ENCODE assay signal across 27 cellular contexts in the genomic region with DNA sequence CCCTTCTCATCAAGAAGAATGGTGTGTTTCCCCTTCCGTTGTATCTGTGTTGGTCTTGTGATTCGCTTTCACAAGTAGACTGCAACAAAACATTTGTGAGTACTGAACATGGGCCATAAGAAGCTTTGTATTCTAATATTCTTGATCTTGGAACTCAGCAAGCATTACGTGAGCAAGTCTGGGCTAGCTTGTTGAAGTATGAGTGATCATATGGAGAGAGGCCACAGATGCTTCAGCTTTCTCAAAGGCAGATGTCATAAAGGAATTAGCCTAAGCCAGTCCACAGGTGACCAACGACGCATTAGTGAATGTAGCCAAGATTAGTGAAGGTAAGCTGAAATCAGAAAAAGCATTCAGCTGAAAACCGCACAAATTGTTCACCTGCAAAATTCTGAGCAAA.
DNase-seq lines count a peak whose midpoint lies in the region; ATAC-seq, FAIRE-seq and TF ChIP-seq lines count a peak whose summit lies in the region.
"Had no signal": no experiment of that assay in that cellular context is flagged by ENCODE, and none has a peak within 500 bp of the region (broad histone marks: within the 10 kb centered on the region; RNA-seq: fewer than 3 reads in every experiment).

No MANE protein-coding gene starts in this region.

- H3K4me3 ChIP-seq in astrocyte (ENCODE audit: insufficient read depth, low read depth, low read length) = no peak overlapping the region
- H3K4me3 ChIP-seq: heart right ventricle, right lobe of liver, thyroid gland, uterus had no signal

- CTCF ChIA-PET in activated CD4-positive, alpha-beta memory T cell treated with anti-CD3 and anti-CD28 coated beads, Interleukin-2, amount 10 ng/mL, durations not matched to agents 7 days and 5 days (lab: Charles Lee) = no interaction called here

- H3K4me1 Mint-ChIP-seq in astrocyte (ENCODE audit: low read depth, unreplicated experiment) (peaks cover 4% of the 10 kb centered on the region), glutamatergic neuron (ENCODE audit: low read depth, unreplicated experiment) (peaks cover 23% of the 10 kb centered on the region)
- no peaks in the 10 kb centered on the region for H3K4me1 Mint-ChIP-seq in activated CD4-positive, alpha-beta memory T cell treated with anti-CD3 and anti-CD28 coated beads, Interleukin-2, amount 10 ng/mL, durations not matched to agents 7 days and 5 days
- H3K4me1 Mint-ChIP-seq: CD8-positive, alpha-beta memory T cell; naive thymus-derived CD4-positive, alpha-beta T cell had no signal

- H3K9ac ChIP-seq in astrocyte (ENCODE audit: low read length) = no peak overlapping the region

- no peaks in the 10 kb centered on the region for H3K36me3 ChIP-seq in astrocyte (ENCODE audit: insufficient read depth, low read length)
- H3K36me3 ChIP-seq: heart right ventricle, right lobe of liver, thyroid gland, uterus had no signal

- H3K4me3 Mint-ChIP-seq in astrocyte (ENCODE audit: unreplicated experiment) = no peak overlapping the region
- H3K4me3 Mint-ChIP-seq in glutamatergic neuron (ENCODE audit: unreplicated experiment) = no peak overlapping the region
- H3K4me3 Mint-ChIP-seq in activated CD4-positive, alpha-beta memory T cell treated with anti-CD3 and anti-CD28 coated beads, Interleukin-2, amount 10 ng/mL, durations not matched to agents 7 days and 5 days = no peak overlapping the region
- H3K4me3 Mint-ChIP-seq: CD8-positive, alpha-beta memory T cell; naive thymus-derived CD4-positive, alpha-beta T cell had no signal

- no peak overlapping the region for H3K27ac Mint-ChIP-seq in astrocyte (ENCODE audit: unreplicated experiment)
- peak overlapping the region; percentile 79 for H3K27ac Mint-ChIP-seq in glutamatergic neuron (ENCODE audit: unreplicated experiment)
- no peak overlapping the region for H3K27ac Mint-ChIP-seq in activated CD4-positive, alpha-beta memory T cell treated with anti-CD3 and anti-CD28 coated beads, Interleukin-2, amount 10 ng/mL, durations not matched to agents 7 days and 5 days
- H3K27ac Mint-ChIP-seq: activated naive CD4-positive, alpha-beta T cell treated with anti-CD3 and anti-CD28 coated beads, Interleukin-2, amount 50 U/mL, for 72 hours; naive thymus-derived CD4-positive, alpha-beta T cell; progenitor cell of endocrine pancreas had no signal

- H3K27me3 ChIP-seq in astrocyte (ENCODE audit: insufficient read depth, low read length) = no peaks in the 10 kb centered on the region
- H3K27me3 ChIP-seq: heart right ventricle, right lobe of liver, thyroid gland, uterus had no signal

- no peak for ATAC-seq in stimulated activated naive CD8-positive, alpha-beta T cell treated with anti-CD3 and anti-CD28 coated beads, Interleukin-15, Interleukin-2, amounts not matched to agents 100 U/mL and 50 U/mL, for 24 hours
- ATAC-seq: activated naive CD4-positive, alpha-beta T cell treated with anti-CD3 and anti-CD28 coated beads, Interleukin-2, amount 50 U/mL, for 72 hours; heart right ventricle; naive thymus-derived CD4-positive, alpha-beta T cell; right lobe of liver had no signal

- H3K27ac ChIP-seq in astrocyte (ENCODE audit: low read depth, low read length) = no peak overlapping the region
- H3K27ac ChIP-seq: heart right ventricle, right lobe of liver, thyroid gland, uterus had no signal

- no peaks in the 10 kb centered on the region for H4K20me1 ChIP-seq in astrocyte (ENCODE audit: insufficient read depth, low read length)

- POLR2A ChIA-PET in activated CD4-positive, alpha-beta memory T cell treated with anti-CD3 and anti-CD28 coated beads, Interleukin-2, amount 10 ng/mL, durations not matched to agents 7 days and 5 days (lab: Charles Lee) = no interaction called here

- H3K36me3 Mint-ChIP-seq in astrocyte (ENCODE audit: low read depth, unreplicated experiment) (no peaks in the 10 kb centered on the region), glutamatergic neuron (ENCODE audit: unreplicated experiment) (no peaks in the 10 kb centered on the region)
- H3K36me3 Mint-ChIP-seq in activated CD4-positive, alpha-beta memory T cell treated with anti-CD3 and anti-CD28 coated beads, Interleukin-2, amount 10 ng/mL, durations not matched to agents 7 days and 5 days (ENCODE audit: low read depth) = no peaks in the 10 kb centered on the region
- H3K36me3 Mint-ChIP-seq: activated naive CD4-positive, alpha-beta T cell treated with anti-CD3 and anti-CD28 coated beads, Interleukin-2, amount 50 U/mL, for 72 hours; CD8-positive, alpha-beta memory T cell; naive thymus-derived CD4-positive, alpha-beta T cell had no signal

- no peaks in the 10 kb centered on the region for H3K79me2 ChIP-seq in astrocyte (ENCODE audit: insufficient read depth, low read length)

- H3K4me2 ChIP-seq in astrocyte (ENCODE audit: low read length) = no peak overlapping the region

- H3K9me3 ChIP-seq in astrocyte (ENCODE audit: insufficient read depth, low read depth, low read length) = no peaks in the 10 kb centered on the region
- H3K9me3 ChIP-seq: right lobe of liver, thyroid gland, uterus had no signal

- FAIRE-seq in astrocyte (lab: Jason Lieb, UNC) = no peak

- H3K9me3 Mint-ChIP-seq in astrocyte (ENCODE audit: unreplicated experiment) (no peaks in the 10 kb centered on the region), glutamatergic neuron (ENCODE audit: unreplicated experiment) (peaks cover 2% of the 10 kb centered on the region)
- H3K9me3 Mint-ChIP-seq in activated CD4-positive, alpha-beta memory T cell treated with anti-CD3 and anti-CD28 coated beads, Interleukin-2, amount 10 ng/mL, durations not matched to agents 7 days and 5 days = peaks cover 4% of the 10 kb centered on the region

- TF ChIP-seq CTCF in astrocyte (IDR thresholded peaks at IDR 0.05; ENCODE audit: insufficient read depth, low read depth, low read length) (no peak), glutamatergic neuron (IDR thresholded peaks at IDR 0.05; ENCODE audit: partially characterized antibody, unreplicated experiment) (no peak)

- H3K4me1 ChIP-seq in astrocyte (ENCODE audit: insufficient read depth, low read length) = no peaks in the 10 kb centered on the region
- H3K4me1 ChIP-seq: heart right ventricle, right lobe of liver, thyroid gland, uterus had no signal

- no peaks in the 10 kb centered on the region for H3K27me3 Mint-ChIP-seq in astrocyte (ENCODE audit: low read depth, unreplicated experiment)
- H3K27me3 Mint-ChIP-seq in glutamatergic neuron (ENCODE audit: unreplicated experiment) = peaks cover 2% of the 10 kb centered on the region
- H3K27me3 Mint-ChIP-seq in activated CD4-positive, alpha-beta memory T cell treated with anti-CD3 and anti-CD28 coated beads, Interleukin-2, amount 10 ng/mL, durations not matched to agents 7 days and 5 days = no peaks in the 10 kb centered on the region
- H3K27me3 Mint-ChIP-seq: CD8-positive, alpha-beta memory T cell; naive thymus-derived CD4-positive, alpha-beta T cell; progenitor cell of endocrine pancreas had no signal

- H2AFZ ChIP-seq in astrocyte (ENCODE audit: low read depth, low read length) = no peak overlapping the region

- DNase-seq in HCEC 1CT (peak; percentile 11), NCI-H524 (lab: John Stamatoyannopoulos, UW) (peak; percentile 60 to 91), astrocyte (ENCODE audit: low read depth) (peak; percentile 1), glutamatergic neuron (no peak), Kasumi-1 (lab: John Stamatoyannopoulos, UW) (no peak)
- no peak for DNase-seq in stimulated activated naive CD8-positive, alpha-beta T cell treated with anti-CD3 and anti-CD28 coated beads, Interleukin-15, Interleukin-2, amounts not matched to agents 100 U/mL and 50 U/mL, for 24 hours
- no peak for DNase-seq in activated CD4-positive, alpha-beta memory T cell treated with anti-CD3 and anti-CD28 coated beads, Interleukin-2, amount 10 ng/mL, durations not matched to agents 7 days and 5 days
- DNase-seq: activated CD4-positive, alpha-beta T cell treated with anti-CD3 and anti-CD28 coated beads for 4 hours; activated CD8-positive, alpha-beta memory T cell treated with anti-CD3 and anti-CD28 coated beads for 24 hours; activated T-cell treated with anti-CD3 and anti-CD28 coated beads for 4 hours; amygdala; CD8-positive, alpha-beta memory T cell; effector CD4-positive, alpha-beta T cell; H7; heart right ventricle; naive thymus-derived CD4-positive, alpha-beta T cell; NCI-H1436 treated with DMSO at 0.1 percent for 48 hours; NCI-H2081 treated with DMSO at 0.1 percent for 48 hours; NCI-H510A; right lobe of liver; SHP77; stimulated activated CD4-positive, alpha-beta T cell treated with anti-CD3 and anti-CD28 coated beads, Interleukin-12 subunit alpha, Interleukin-12 subunit beta, amount 100 ng/mL, for 4 hours; stimulated activated CD4-positive, alpha-beta T cell treated with anti-CD3 and anti-CD28 coated beads, Interleukin-2, amount 100 ng/mL, for 48 hours; thyroid gland; uterus had no signal

Comparison
In these comparisons a context has a peak if more than half of its experiments do, and no peak if none do; other contexts are left out.
1. DNase-seq: peak in HCEC 1CT (single experiment), NCI-H524 (2 of 2) and astrocyte (single experiment); none in glutamatergic neuron (single experiment), stimulated activated naive CD8-positive, alpha-beta T cell treated with anti-CD3 and anti-CD28 coated beads, Interleukin-15, Interleukin-2, amounts not matched to agents 100 U/mL and 50 U/mL, for 24 hours (single experiment), activated CD4-positive, alpha-beta memory T cell treated with anti-CD3 and anti-CD28 coated beads, Interleukin-2, amount 10 ng/mL, durations not matched to agents 7 days and 5 days (single experiment) and Kasumi-1 (0 of 2).